In the genomic region with DNA sequence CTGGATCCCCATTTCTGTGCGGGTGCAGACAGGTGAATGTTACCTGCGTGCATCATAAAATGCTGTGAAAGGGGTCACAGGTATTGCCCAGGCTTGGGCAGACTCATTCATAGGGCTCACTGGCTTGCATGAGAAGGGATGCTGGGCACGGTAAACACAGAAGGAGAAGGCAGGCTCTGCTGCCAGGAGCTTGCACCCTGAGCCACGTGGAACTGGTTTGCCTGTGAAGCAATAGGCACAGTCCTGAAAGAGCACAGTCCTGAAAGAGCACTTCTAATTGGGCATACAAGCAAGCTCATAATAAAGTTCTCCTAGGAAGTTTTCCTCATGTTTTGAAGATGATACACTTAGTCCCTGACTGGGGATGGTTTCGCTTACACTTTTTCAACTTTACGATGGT, we compare ENCODE assay signal across 20 cellular contexts. TPM values are rescaled to one million over a fixed set of nuclear protein-coding genes. Genes with fewer than 3 reads are reported as not detected.
DNase-seq lines count a peak whose midpoint lies in the region; ATAC-seq and TF ChIP-seq lines count a peak whose summit lies in the region.
"Had no signal": no experiment of that assay in that cellular context is flagged by ENCODE, and none has a peak within 500 bp of the region (broad histone marks: within the 10 kb centered on the region; RNA-seq: fewer than 3 reads in every experiment).

No MANE protein-coding gene starts in this region.

- no peaks in the 10 kb centered on the region for H3K9me3 Mint-ChIP-seq in T-helper 2 cell treated with Interferon-gamma antibody and Interleukin-4, amounts not matched to agents 5 μg/mL and 100 μg/mL, for 36 hours
- H3K9me3 Mint-ChIP-seq in stimulated activated naive CD8-positive, alpha-beta T cell treated with anti-CD3 and anti-CD28 coated beads, Interleukin-15, Interleukin-2, amounts not matched to agents 100 ng/mL and 50 ng/mL, for 24 hours, result no peaks in the 10 kb centered on the region
- no peaks in the 10 kb centered on the region for H3K9me3 Mint-ChIP-seq in activated naive CD8-positive, alpha-beta T cell (ENCODE audit: low read depth)
- H3K9me3 Mint-ChIP-seq in stimulated activated naive B cell treated with anti-CD40 and anti-IgM and Interleukin-4, amounts not matched to agents 10 μg/mL and 1 μg/mL and 100 μg/mL, for 72 hours, result no peaks in the 10 kb centered on the region
- no peaks in the 10 kb centered on the region for H3K9me3 Mint-ChIP-seq in CD14-positive monocyte
- H3K9me3 Mint-ChIP-seq: mesothelial cell of epicardium had no signal

- H3K4me3 Mint-ChIP-seq in T-helper 2 cell treated with Interferon-gamma antibody and Interleukin-4, amounts not matched to agents 5 μg/mL and 100 μg/mL, for 36 hours, result no peak overlapping the region
- H3K4me3 Mint-ChIP-seq in stimulated activated naive CD8-positive, alpha-beta T cell treated with anti-CD3 and anti-CD28 coated beads, Interleukin-15, Interleukin-2, amounts not matched to agents 100 ng/mL and 50 ng/mL, for 24 hours, result no peak overlapping the region
- H3K4me3 Mint-ChIP-seq in activated naive CD8-positive, alpha-beta T cell, result no peak overlapping the region
- H3K4me3 Mint-ChIP-seq in stimulated activated naive B cell treated with anti-CD40 and anti-IgM and Interleukin-4, amounts not matched to agents 10 μg/mL and 1 μg/mL and 100 μg/mL, for 72 hours, result no peak overlapping the region
- no peak overlapping the region for H3K4me3 Mint-ChIP-seq in CD14-positive monocyte
- H3K4me3 Mint-ChIP-seq: mesothelial cell of epicardium had no signal

- no peak for DNase-seq in T-helper 2 cell treated with Interferon-gamma antibody and Interleukin-4, amounts not matched to agents 5 μg/mL and 100 μg/mL, for 36 hours (ENCODE audit: low spot score)
- no peak for DNase-seq in T-helper 2 cell
- DNase-seq in stimulated activated naive CD8-positive, alpha-beta T cell treated with anti-CD3 and anti-CD28 coated beads, Interleukin-15, Interleukin-2, amounts not matched to agents 100 U/mL and 50 U/mL, for 24 hours, result no peak
- no peak for DNase-seq in stimulated activated naive B cell treated with anti-CD40 and anti-IgM and Interleukin-4, amounts not matched to agents 10 μg/mL and 1 μg/mL and 100 μg/mL, for 72 hours
- DNase-seq in CD14-positive monocyte (ENCODE audit: low spot score), result no peak
- DNase-seq: activated CD4-positive, alpha-beta T cell treated with anti-CD3 and anti-CD28 coated beads, Interleukin-2, amount 50 U/mL, for 1 hour; activated CD8-positive, alpha-beta memory T cell treated with anti-CD3 and anti-CD28 coated beads, Interleukin-2, amount 50 U/mL, for 48 hours; activated gamma-delta T cell; amniotic stem cell; effector CD4-positive, alpha-beta T cell; H7; left ventricle myocardium superior; naive B cell; NCI-H1105 treated with DMSO at 0.1 percent for 48 hours; NCI-H2029; RPMI8226 had no signal

- H3K4me1 Mint-ChIP-seq in T-helper 2 cell treated with Interferon-gamma antibody and Interleukin-4, amounts not matched to agents 5 μg/mL and 100 μg/mL, for 36 hours (ENCODE audit: low read depth), result peaks cover 82% of the 10 kb centered on the region
- peaks cover 98% of the 10 kb centered on the region for H3K4me1 Mint-ChIP-seq in stimulated activated naive CD8-positive, alpha-beta T cell treated with anti-CD3 and anti-CD28 coated beads, Interleukin-15, Interleukin-2, amounts not matched to agents 100 ng/mL and 50 ng/mL, for 24 hours (ENCODE audit: low read depth)
- peaks cover 94% of the 10 kb centered on the region for H3K4me1 Mint-ChIP-seq in activated naive CD8-positive, alpha-beta T cell (ENCODE audit: low read depth)
- peaks cover 76 to 93% of the 10 kb centered on the region in 2 donors for H3K4me1 Mint-ChIP-seq in stimulated activated naive B cell treated with anti-CD40 and anti-IgM and Interleukin-4, amounts not matched to agents 10 μg/mL and 1 μg/mL and 100 μg/mL, for 72 hours
- H3K4me1 Mint-ChIP-seq in CD14-positive monocyte, result peaks cover 74% of the 10 kb centered on the region

- H3K27ac Mint-ChIP-seq in T-helper 2 cell treated with Interferon-gamma antibody and Interleukin-4, amounts not matched to agents 5 μg/mL and 100 μg/mL, for 36 hours, result peak overlapping the region; percentile 34
- H3K27ac Mint-ChIP-seq in stimulated activated naive CD8-positive, alpha-beta T cell treated with anti-CD3 and anti-CD28 coated beads, Interleukin-15, Interleukin-2, amounts not matched to agents 100 ng/mL and 50 ng/mL, for 24 hours, result peak overlapping the region; percentile 81
- peak overlapping the region; percentile 81 for H3K27ac Mint-ChIP-seq in activated naive CD8-positive, alpha-beta T cell
- H3K27ac Mint-ChIP-seq in stimulated activated naive B cell treated with anti-CD40 and anti-IgM and Interleukin-4, amounts not matched to agents 10 μg/mL and 1 μg/mL and 100 μg/mL, for 72 hours, result peak overlapping the region; percentile 79
- no peak overlapping the region for H3K27ac Mint-ChIP-seq in CD14-positive monocyte
- H3K27ac Mint-ChIP-seq: mesothelial cell of epicardium had no signal

- ATAC-seq in stimulated activated naive CD8-positive, alpha-beta T cell treated with anti-CD3 and anti-CD28 coated beads, Interleukin-15, Interleukin-2, amounts not matched to agents 100 U/mL and 50 U/mL, for 24 hours, result no peak
- no peak for ATAC-seq in stimulated activated naive B cell treated with anti-CD40 and anti-IgM and Interleukin-4, amounts not matched to agents 10 μg/mL and 1 μg/mL and 100 μg/mL, for 72 hours (replicated peaks)
- no peak for ATAC-seq in HG03342 (IDR thresholded peaks at IDR 0.05; ENCODE audit: unreplicated experiment)
- ATAC-seq: left ventricle myocardium superior had no signal

- peaks cover 2% of the 10 kb centered on the region for H3K36me3 Mint-ChIP-seq in T-helper 2 cell treated with Interferon-gamma antibody and Interleukin-4, amounts not matched to agents 5 μg/mL and 100 μg/mL, for 36 hours (ENCODE audit: low read depth)
- peaks cover 13% of the 10 kb centered on the region for H3K36me3 Mint-ChIP-seq in stimulated activated naive CD8-positive, alpha-beta T cell treated with anti-CD3 and anti-CD28 coated beads, Interleukin-15, Interleukin-2, amounts not matched to agents 100 ng/mL and 50 ng/mL, for 24 hours (ENCODE audit: low read depth)
- peaks cover 2% of the 10 kb centered on the region for H3K36me3 Mint-ChIP-seq in activated naive CD8-positive, alpha-beta T cell
- H3K36me3 Mint-ChIP-seq in stimulated activated naive B cell treated with anti-CD40 and anti-IgM and Interleukin-4, amounts not matched to agents 10 μg/mL and 1 μg/mL and 100 μg/mL, for 72 hours, result peaks cover 19 to 23% of the 10 kb centered on the region in 2 donors
- H3K36me3 Mint-ChIP-seq in CD14-positive monocyte, result peaks cover 4 to 8% of the 10 kb centered on the region in 2 donors
- H3K36me3 Mint-ChIP-seq: mesothelial cell of epicardium, naive B cell had no signal

- H3K27me3 Mint-ChIP-seq in T-helper 2 cell treated with Interferon-gamma antibody and Interleukin-4, amounts not matched to agents 5 μg/mL and 100 μg/mL, for 36 hours (ENCODE audit: low read depth), result no peaks in the 10 kb centered on the region
- H3K27me3 Mint-ChIP-seq in stimulated activated naive CD8-positive, alpha-beta T cell treated with anti-CD3 and anti-CD28 coated beads, Interleukin-15, Interleukin-2, amounts not matched to agents 100 ng/mL and 50 ng/mL, for 24 hours, result no peaks in the 10 kb centered on the region
- no peaks in the 10 kb centered on the region for H3K27me3 Mint-ChIP-seq in activated naive CD8-positive, alpha-beta T cell
- H3K27me3 Mint-ChIP-seq in stimulated activated naive B cell treated with anti-CD40 and anti-IgM and Interleukin-4, amounts not matched to agents 10 μg/mL and 1 μg/mL and 100 μg/mL, for 72 hours, result no peaks in the 10 kb centered on the region
- peaks cover 0 to 3% (median 0%) of the 10 kb centered on the region in 3 donors for H3K27me3 Mint-ChIP-seq in CD14-positive monocyte (ENCODE audit: low read depth in 3 of 3)
- H3K27me3 Mint-ChIP-seq: naive B cell had no signal

- TF ChIP-seq CTCF in CD14-positive monocyte (IDR thresholded peaks at IDR 0.05), result no peak

- intact Hi-C loops in CD14-positive monocyte (cut with micrococcal nuclease), result loop anchor here in 1 of 2 donors (5.0 kb wide), 1 partner anchor 39 kb away; no protein-coding TSS in a partner anchor

RNA-seq across cellular contexts. Expression of a gene that starts 40.9 kb away (rescaled TPM):
- 10 to 100 TPM; 19.6 to 23.4 TPM for polyA plus RNA-seq in CD14-positive monocyte

Comparison
In these comparisons a context has a peak if more than half of its experiments do, and no peak if none do; other contexts are left out.
1. H3K27ac Mint-ChIP-seq: peak in T-helper 2 cell treated with Interferon-gamma antibody and Interleukin-4, amounts not matched to agents 5 μg/mL and 100 μg/mL, for 36 hours (single experiment), stimulated activated naive CD8-positive, alpha-beta T cell treated with anti-CD3 and anti-CD28 coated beads, Interleukin-15, Interleukin-2, amounts not matched to agents 100 ng/mL and 50 ng/mL, for 24 hours (single experiment), activated naive CD8-positive, alpha-beta T cell (single experiment) and stimulated activated naive B cell treated with anti-CD40 and anti-IgM and Interleukin-4, amounts not matched to agents 10 μg/mL and 1 μg/mL and 100 μg/mL, for 72 hours (single experiment); none in CD14-positive monocyte (0 of 7).